14 cellular contexts compared by ENCODE assay signal in the genomic region with DNA sequence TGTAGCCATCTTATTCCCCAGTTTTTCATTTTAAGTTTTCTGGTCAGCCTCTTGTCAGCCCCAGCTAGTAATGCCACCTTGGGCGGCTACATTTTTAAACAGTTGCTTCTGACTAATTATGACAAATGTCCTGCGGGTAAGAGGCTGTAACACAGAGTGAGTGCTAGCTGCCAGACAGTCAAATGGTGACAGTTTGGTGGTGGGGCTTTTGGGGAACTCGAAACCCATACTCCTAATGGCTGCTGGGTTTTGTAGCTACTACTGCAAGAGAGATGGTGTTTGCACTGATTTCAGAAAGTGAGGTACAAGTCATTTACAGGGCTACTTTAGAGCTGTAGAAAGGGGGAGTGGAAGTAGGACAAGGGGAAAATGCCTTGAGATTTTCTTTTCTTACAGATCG.
"Had no signal": no experiment of that assay in that cellular context is flagged by ENCODE, and none has a peak within 500 bp of the region (broad histone marks: within the 10 kb centered on the region; RNA-seq: fewer than 3 reads in every experiment).

No MANE protein-coding gene starts in this region.

- H3K4me1 ChIP-seq: right atrium auricular region, SJCRH30, tibial nerve had no signal

- H3K27me3 Mint-ChIP-seq: activated naive CD4-positive, alpha-beta T cell treated with anti-CD3 and anti-CD28 coated beads, Interleukin-2, amount 50 U/mL, for 24 hours had no signal

- H3K36me3 ChIP-seq: SJCRH30 had no signal

- H3K27ac Mint-ChIP-seq: activated naive CD4-positive, alpha-beta T cell treated with anti-CD3 and anti-CD28 coated beads, Interleukin-2, amount 50 U/mL, for 24 hours; endodermal cell; mesothelial cell of epicardium had no signal

- H3K9me3 ChIP-seq: neutrophil, right atrium auricular region, SJCRH30, tibial nerve had no signal

- H3K4me3 ChIP-seq: right atrium auricular region, SJCRH30, skin epidermis, tibial nerve had no signal

- ATAC-seq: esophagus mucosa had no signal

- DNase-seq: endodermal cell; hippocampal formation; kidney glomerular epithelial cell; SJCRH30; stimulated activated CD4-positive, alpha-beta T cell treated with anti-CD3 and anti-CD28 coated beads, Interleukin-4, amount 100 ng/mL, for 4 hours; SW 1271; T1000 had no signal

- H3K4me1 Mint-ChIP-seq: mesothelial cell of epicardium had no signal

- H3K9me3 Mint-ChIP-seq: activated naive CD4-positive, alpha-beta T cell treated with anti-CD3 and anti-CD28 coated beads, Interleukin-2, amount 50 U/mL, for 24 hours had no signal

- H3K4me3 Mint-ChIP-seq: activated naive CD4-positive, alpha-beta T cell treated with anti-CD3 and anti-CD28 coated beads, Interleukin-2, amount 50 U/mL, for 24 hours; endodermal cell; mesothelial cell of epicardium had no signal

- H3K27ac ChIP-seq: neutrophil, right atrium auricular region, SJCRH30, skin epidermis, tibial nerve had no signal

- H3K27me3 ChIP-seq: neutrophil, right atrium auricular region, SJCRH30, tibial nerve had no signal
